Comparison of ENCODE assay signal across 9 cellular contexts in genomic region chr1:54376085-54377039, GRCh38. TPM values are rescaled to one million over a fixed set of nuclear protein-coding genes. Genes with fewer than 3 reads are reported as not detected.
DNase-seq lines count a peak whose midpoint lies in the region; ATAC-seq and TF ChIP-seq lines count a peak whose summit lies in the region.
"Had no signal": no experiment of that assay in that cellular context is flagged by ENCODE, and none has a peak within 500 bp of the region (broad histone marks: within the 10 kb centered on the region; RNA-seq: fewer than 3 reads in every experiment).

No MANE protein-coding gene starts in this region.

- ATAC-seq in HG02571 (IDR thresholded peaks at IDR 0.05; ENCODE audit: unreplicated experiment), result peak; percentile 67
- peak in 2 of 4 donors; percentile 3 to 57 for ATAC-seq in right lobe of liver

- no peaks in the 10 kb centered on the region for H3K27me3 ChIP-seq in right lobe of liver
- H3K27me3 ChIP-seq in uterus, result no peaks in the 10 kb centered on the region
- H3K27me3 ChIP-seq in vagina, result no peaks in the 10 kb centered on the region

- H3K9me3 ChIP-seq in right lobe of liver (no peaks in the 10 kb centered on the region), uterus (no peaks in the 10 kb centered on the region), vagina (no peaks in the 10 kb centered on the region)
- H3K9me3 ChIP-seq: A549 had no signal

- H3K4me3 ChIP-seq in right lobe of liver (no peak overlapping the region), uterus (no peak overlapping the region), vagina (no peak overlapping the region)
- H3K4me3 ChIP-seq: A549 had no signal

- no peak for TF ChIP-seq POLR2A in right lobe of liver (IDR thresholded peaks at IDR 0.05)
- TF ChIP-seq POLR2A in uterus (IDR thresholded peaks at IDR 0.05), result no peak
- TF ChIP-seq POLR2A in vagina (IDR thresholded peaks at IDR 0.05), result no peak

- 73% methylated on average over 7 of the region's 10 CpGs for WGBS in right lobe of liver (ENCODE audit: insufficient coverage, low coverage, low lambda C conversion rate, missing lambda C conversion rate)

- H3K27ac ChIP-seq in right lobe of liver (peak overlapping the region in 2 of 3 donors; percentile 29 to 44), uterus (no peak overlapping the region), vagina (no peak overlapping the region)
- H3K27ac ChIP-seq: A549 had no signal

- H3K36me3 ChIP-seq in right lobe of liver (no peaks in the 10 kb centered on the region), uterus (no peaks in the 10 kb centered on the region), vagina (no peaks in the 10 kb centered on the region)

- DNase-seq in NK-92 treated with Interleukin-12 subunit alpha and Interleukin-12 subunit beta, amount 100 ng/mL, for 24 hours (lab: John Stamatoyannopoulos, UW), result peak; percentile 26
- DNase-seq in NK-92 (lab: John Stamatoyannopoulos, UW; ENCODE audit: unreplicated experiment) (no peak), OCI-M1 (lab: John Stamatoyannopoulos, UW) (peak; percentile 69), right lobe of liver (no peak), uterus (no peak), vagina (ENCODE audit: extremely low spot score in 2 of 2) (no peak), AG08395 (ENCODE audit: low spot score) (no peak)

- TF ChIP-seq CTCF in right lobe of liver (IDR thresholded peaks at IDR 0.05) (no peak), uterus (IDR thresholded peaks at IDR 0.05) (no peak), vagina (IDR thresholded peaks at IDR 0.05) (no peak)

- H3K4me1 ChIP-seq in right lobe of liver, result peaks cover 0 to 54% (median 26%) of the 10 kb centered on the region in 4 donors
- H3K4me1 ChIP-seq in uterus, result peaks cover 12 to 15% of the 10 kb centered on the region in 2 donors
- peaks cover 89% of the 10 kb centered on the region for H3K4me1 ChIP-seq in vagina
- H3K4me1 ChIP-seq: A549 had no signal

- intact Hi-C loops in right lobe of liver (cut with DNase I), result no loop called here
- intact Hi-C loops in uterus (cut with DNase I; ENCODE audit: low total_unique reads), result no loop called here
- intact Hi-C loops in vagina (cut with DNase I), result no loop called here

RNA-seq across cellular contexts. Expression of gene SSBP3, which starts 29.8 kb away (rescaled TPM):
- total RNA-seq in right lobe of liver (10 to 100 TPM; 19.4 to 34.1 (median 24.4) TPM), uterus (100 to 1,000 TPM in 1 of 4 donors, 10 to 100 TPM in 3; 19.7 to 125 (median 31.4) TPM), vagina (70.7 TPM)

Comparison
In these comparisons a context has a peak if more than half of its experiments do, and no peak if none do; other contexts are left out.
1. DNase-seq: peak in NK-92 treated with Interleukin-12 subunit alpha and Interleukin-12 subunit beta, amount 100 ng/mL, for 24 hours (single experiment) and OCI-M1 (single experiment); none in NK-92 (single experiment), right lobe of liver (0 of 3), uterus (0 of 2), vagina (0 of 2) and AG08395 (single experiment).
2. H3K27ac ChIP-seq: peak in right lobe of liver (2 of 3); none in uterus (0 of 2) and vagina (single experiment).